In the genomic region with DNA sequence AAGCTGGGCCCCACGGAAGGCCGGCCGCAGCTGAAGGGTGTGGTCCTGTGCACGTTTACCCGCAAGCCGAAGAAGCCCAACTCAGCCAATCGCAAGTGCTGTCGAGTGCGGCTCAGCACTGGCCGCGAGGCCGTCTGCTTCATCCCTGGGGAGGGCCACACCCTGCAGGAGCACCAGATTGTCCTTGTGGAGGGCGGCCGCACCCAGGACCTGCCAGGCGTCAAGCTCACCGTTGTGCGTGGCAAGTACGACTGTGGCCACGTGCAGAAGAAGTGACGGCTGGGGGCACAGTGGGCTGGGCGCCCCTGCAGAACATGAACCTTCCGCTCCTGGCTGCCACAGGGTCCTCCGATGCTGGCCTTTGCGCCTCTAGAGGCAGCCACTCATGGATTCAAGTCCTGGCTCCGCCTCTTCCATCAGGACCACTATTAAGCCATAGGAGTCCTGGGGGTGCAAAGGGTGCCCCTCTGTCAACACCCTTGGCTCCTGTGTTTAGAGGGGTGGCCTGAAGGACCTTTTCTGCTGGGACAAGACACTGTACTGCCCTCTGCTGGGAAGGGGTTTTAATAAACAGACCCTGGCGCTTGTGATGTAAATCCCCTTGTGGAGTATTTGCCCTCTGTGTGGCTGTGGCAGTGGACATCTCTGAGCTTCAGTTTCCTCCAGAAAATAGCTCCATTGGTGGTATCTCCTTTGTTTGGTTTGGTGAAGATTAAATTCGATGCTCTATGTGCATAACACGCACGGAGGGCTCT, we compare ENCODE assay signal across 1 cellular context.
A peak's percentile ranks its signal among the peaks of the same experiment; 100 is the strongest.
TF ChIP-seq lines count a peak whose summit lies in the region.

No MANE protein-coding gene starts in this region.

TF ChIP-seq in A549, 52 proteins besides CTCF, POLR2A, EP300 and RAD21:
- TF ChIP-seq SMC3 (IDR thresholded peaks at IDR 0.05) = peak; percentile 66
- TF ChIP-seq HMGXB4 (CRISPR knock-in tag; IDR thresholded peaks at IDR 0.05; ENCODE audit: borderline replicate concordance) = no peak
- TF ChIP-seq MAZ (IDR thresholded peaks at IDR 0.05; ENCODE audit: borderline replicate concordance, low read depth, low read length) = no peak
- no peak for TF ChIP-seq SREBF2 (IDR thresholded peaks at IDR 0.05)
- TF ChIP-seq, protein P1, sequence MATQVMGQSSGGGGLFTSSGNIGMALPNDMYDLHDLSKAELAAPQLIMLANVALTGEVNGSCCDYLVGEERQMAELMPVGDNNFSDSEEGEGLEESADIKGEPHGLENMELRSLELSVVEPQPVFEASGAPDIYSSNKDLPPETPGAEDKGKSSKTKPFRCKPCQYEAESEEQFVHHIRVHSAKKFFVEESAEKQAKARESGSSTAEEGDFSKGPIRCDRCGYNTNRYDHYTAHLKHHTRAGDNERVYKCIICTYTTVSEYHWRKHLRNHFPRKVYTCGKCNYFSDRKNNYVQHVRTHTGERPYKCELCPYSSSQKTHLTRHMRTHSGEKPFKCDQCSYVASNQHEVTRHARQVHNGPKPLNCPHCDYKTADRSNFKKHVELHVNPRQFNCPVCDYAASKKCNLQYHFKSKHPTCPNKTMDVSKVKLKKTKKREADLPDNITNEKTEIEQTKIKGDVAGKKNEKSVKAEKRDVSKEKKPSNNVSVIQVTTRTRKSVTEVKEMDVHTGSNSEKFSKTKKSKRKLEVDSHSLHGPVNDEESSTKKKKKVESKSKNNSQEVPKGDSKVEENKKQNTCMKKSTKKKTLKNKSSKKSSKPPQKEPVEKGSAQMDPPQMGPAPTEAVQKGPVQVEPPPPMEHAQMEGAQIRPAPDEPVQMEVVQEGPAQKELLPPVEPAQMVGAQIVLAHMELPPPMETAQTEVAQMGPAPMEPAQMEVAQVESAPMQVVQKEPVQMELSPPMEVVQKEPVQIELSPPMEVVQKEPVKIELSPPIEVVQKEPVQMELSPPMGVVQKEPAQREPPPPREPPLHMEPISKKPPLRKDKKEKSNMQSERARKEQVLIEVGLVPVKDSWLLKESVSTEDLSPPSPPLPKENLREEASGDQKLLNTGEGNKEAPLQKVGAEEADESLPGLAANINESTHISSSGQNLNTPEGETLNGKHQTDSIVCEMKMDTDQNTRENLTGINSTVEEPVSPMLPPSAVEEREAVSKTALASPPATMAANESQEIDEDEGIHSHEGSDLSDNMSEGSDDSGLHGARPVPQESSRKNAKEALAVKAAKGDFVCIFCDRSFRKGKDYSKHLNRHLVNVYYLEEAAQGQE (IDR thresholded peaks at IDR 0.05) = no peak
- no peak for TF ChIP-seq NPAS2 (CRISPR knock-in tag; IDR thresholded peaks at IDR 0.05; ENCODE audit: borderline replicate concordance)
- TF ChIP-seq FOSL2 (IDR thresholded peaks at IDR 0.05) = no peak
- TF ChIP-seq FOSL2 (CRISPR knock-in tag; IDR thresholded peaks at IDR 0.05) = no peak
- no peak for TF ChIP-seq ESRRA (IDR thresholded peaks at IDR 0.05; ENCODE audit: borderline replicate concordance, low read length)
- no peak for TF ChIP-seq FOSB (CRISPR knock-in tag; IDR thresholded peaks at IDR 0.05)
- no peak for TF ChIP-seq BHLHE40 (IDR thresholded peaks at IDR 0.05; ENCODE audit: low read depth, low read length)
- 0 out of 2 replicates have a peak, but pooled peaks have one; percentile 47 for TF ChIP-seq POLR2AphosphoS2 (conservative IDR thresholded peaks at IDR 0.05; ENCODE audit: low read length)
- no peak for TF ChIP-seq MAX (IDR thresholded peaks at IDR 0.05)
- peak in 1 of 2 experiments; percentile 12; a peak in 2 of 5 replicates for TF ChIP-seq JUN (IDR thresholded peaks at IDR 0.05)
- TF ChIP-seq CEBPB (IDR thresholded peaks at IDR 0.05) = 0 out of 4 replicates have a peak, but pooled peaks of 1 of the 2 experiments have one; percentile 17
- no peak for TF ChIP-seq RFX5 (IDR thresholded peaks at IDR 0.05)
- no peak for TF ChIP-seq PHF8 (IDR thresholded peaks at IDR 0.05; ENCODE audit: borderline replicate concordance, low read depth)
